ENCODE assay signal across 21 cellular contexts in the genomic region with DNA sequence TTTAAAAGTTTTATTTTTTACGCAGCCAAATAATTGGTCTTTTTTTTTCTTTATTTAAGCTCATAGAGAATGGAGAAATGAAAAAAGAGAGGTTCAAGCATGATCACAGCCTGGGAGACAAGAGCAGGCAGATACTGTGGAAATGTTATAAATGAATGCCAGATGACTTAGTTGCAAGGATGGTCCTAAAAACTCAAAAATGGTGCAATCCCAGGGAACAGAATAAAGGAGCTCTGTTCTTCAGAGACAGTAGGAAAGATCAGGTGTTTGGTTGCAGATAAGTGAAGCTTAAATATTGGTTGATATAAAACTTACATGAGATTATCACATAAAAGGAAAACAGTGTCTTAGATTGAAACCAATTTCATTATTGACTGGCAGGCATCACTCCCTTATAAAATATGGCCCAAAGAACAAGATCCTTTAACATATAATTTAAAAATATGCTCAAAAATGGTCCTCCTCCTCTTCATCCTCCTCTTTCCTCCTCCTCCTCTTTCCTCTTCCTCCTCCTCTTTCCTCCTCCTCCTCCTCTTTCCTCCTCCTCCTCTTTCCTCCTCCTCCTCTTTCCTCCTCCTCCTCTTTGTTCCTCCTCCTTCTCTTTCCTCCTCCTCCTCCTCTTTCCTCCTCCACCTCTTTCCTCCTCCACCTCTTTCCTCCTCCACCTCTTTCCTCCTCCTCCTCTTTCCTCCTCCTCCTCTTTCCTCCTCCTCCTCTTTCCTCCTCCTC. TPM values are rescaled to one million over a fixed set of nuclear protein-coding genes. Genes with fewer than 3 reads are reported as not detected.
DNase-seq lines count a peak whose midpoint lies in the region; ATAC-seq and TF ChIP-seq lines count a peak whose summit lies in the region.
"Had no signal": no experiment of that assay in that cellular context is flagged by ENCODE, and none has a peak within 500 bp of the region (broad histone marks: within the 10 kb centered on the region; RNA-seq: fewer than 3 reads in every experiment).

No MANE protein-coding gene starts in this region.

- H3K36me3 Mint-ChIP-seq in T-helper 17 cell (ENCODE audit: low read depth): no peaks in the 10 kb centered on the region
- H3K36me3 Mint-ChIP-seq: CD14-positive monocyte; CD4-positive, alpha-beta memory T cell had no signal

- BruUV-seq in mammary epithelial cell (replicated peaks; lab: Mats Ljungman, UMichigan): no TSS peak

- no peaks in the 10 kb centered on the region for H3K27me3 Mint-ChIP-seq in T-helper 17 cell
- H3K27me3 Mint-ChIP-seq: CD4-positive, alpha-beta memory T cell had no signal

- CTCF ChIA-PET in mammary epithelial cell (lab: Charles Lee; ENCODE audit: low non-redundant PET) (no interaction called here), GM10248 (lab: Yijun Ruan, JAX) (interaction anchor here (0.7 to 1.4 kb wide), 2 partner anchors 11 to 378 kb away, joined by 3 to 4 read pairs; no protein-coding TSS in a partner anchor)

- WGBS in mammary epithelial cell (ENCODE audit: low coverage, missing lambda C conversion rate): 100% methylated on average over 1 of the region's 1 CpG

- H3K9ac ChIP-seq in mammary epithelial cell (ENCODE audit: insufficient read depth, low read length): no peak overlapping the region
- H3K9ac ChIP-seq: BLaER1 had no signal

- H3K27ac ChIP-seq in mammary epithelial cell (ENCODE audit: insufficient read depth, low read depth, low read length) (no peak overlapping the region), breast epithelium (no peak overlapping the region), osteoblast (ENCODE audit: low read depth, low read length) (no peak overlapping the region)
- H3K27ac ChIP-seq: 22Rv1, A549, BLaER1, HL-60 had no signal

- no peak for TF ChIP-seq POLR2A in breast epithelium (IDR thresholded peaks at IDR 0.05)

- dilution Hi-C loops in mammary epithelial cell (cut with HindIII; ENCODE audit: low sequenced_read_pairs): no loop called here

- no peaks in the 10 kb centered on the region for H3K79me2 ChIP-seq in mammary epithelial cell (ENCODE audit: insufficient read depth, low read length)
- H3K79me2 ChIP-seq in osteoblast (ENCODE audit: insufficient read depth, low read length): no peaks in the 10 kb centered on the region

- no peaks in the 10 kb centered on the region for H3K4me1 ChIP-seq in mammary epithelial cell (ENCODE audit: insufficient read depth, low read length)
- no peaks in the 10 kb centered on the region for H3K4me1 ChIP-seq in breast epithelium
- H3K4me1 ChIP-seq in osteoblast (ENCODE audit: insufficient read depth, low read length): peaks cover 13% of the 10 kb centered on the region

- no peak overlapping the region for H3K4me3 Mint-ChIP-seq in T-helper 17 cell
- H3K4me3 Mint-ChIP-seq: CD14-positive monocyte; CD4-positive, alpha-beta memory T cell; H9 had no signal

- peak overlapping the region; percentile 62 for H2AFZ ChIP-seq in mammary epithelial cell (ENCODE audit: low read depth, low read length)
- peak overlapping the region; percentile 29 for H2AFZ ChIP-seq in osteoblast (ENCODE audit: low read length)

- TF ChIP-seq CTCF in mammary epithelial cell (conservative IDR thresholded peaks at IDR 0.05 in 1 of 2, IDR thresholded peaks at IDR 0.05 in 1 of 2; ENCODE audit: extremely low read depth in 1 of 2, insufficient read depth in 1 of 2, low read depth in 1 of 2, low read length in 2 of 2) (no peak), breast epithelium (IDR thresholded peaks at IDR 0.05) (no peak), fibroblast of mammary gland (conservative IDR thresholded peaks at IDR 0.05; ENCODE audit: control insufficient read depth, insufficient read depth, low read depth, low read length) (no peak), osteoblast (IDR thresholded peaks at IDR 0.05; ENCODE audit: extremely low read depth, low read depth, low read length) (no peak), GM10248 (IDR thresholded peaks at IDR 0.05; ENCODE audit: control extremely low read depth, extremely low read depth, low read depth, missing control alignments) (no peak)

- H3K4me2 ChIP-seq in mammary epithelial cell (ENCODE audit: insufficient read depth, low read depth, low read length) (no peak overlapping the region), osteoblast (ENCODE audit: insufficient read depth, low read length) (no peak overlapping the region)
- H3K4me2 ChIP-seq: A549, BLaER1 had no signal

- H4K20me1 ChIP-seq in mammary epithelial cell (ENCODE audit: insufficient read depth, low read length) (no peaks in the 10 kb centered on the region), osteoblast (ENCODE audit: insufficient read depth, low read length) (no peaks in the 10 kb centered on the region)
- H4K20me1 ChIP-seq: BLaER1 had no signal

- no peak overlapping the region for H3K4me3 ChIP-seq in mammary epithelial cell (replicated peaks in 1 of 3; ENCODE audit: insufficient read depth in 1 of 3, low read depth in 2 of 3, low read length in 3 of 3)
- no peak overlapping the region for H3K4me3 ChIP-seq in breast epithelium
- H3K4me3 ChIP-seq in fibroblast of mammary gland (ENCODE audit: control insufficient read depth, low read depth, low read length): no peak overlapping the region
- H3K4me3 ChIP-seq in osteoblast (ENCODE audit: insufficient read depth, low read length): no peak overlapping the region
- H3K4me3 ChIP-seq: A549, BLaER1 had no signal

- DNase-seq in mammary epithelial cell: peak; percentile 14
- no peak for DNase-seq in breast epithelium (ENCODE audit: low spot score in 2 of 2)
- DNase-seq in SK-MEL-5 (ENCODE audit: low read depth, low spot score): peak; percentile 52
- DNase-seq in fibroblast of mammary gland (ENCODE audit: low read depth): peak; percentile 18
- no peak for DNase-seq in osteoblast (ENCODE audit: insufficient read length, low spot score, missing footprints)
- no peak for DNase-seq in GF-D8 (lab: John Stamatoyannopoulos, UW)
- no peak for DNase-seq in T-helper 17 cell
- DNase-seq in GM10248 (ENCODE audit: extremely low spot score): no peak
- DNase-seq: CD4-positive, alpha-beta memory T cell; DMS153; DMS79; GDM1; H9 had no signal

- intact Hi-C loops in mammary epithelial cell (cut with micrococcal nuclease) (no loop called here), breast epithelium (cut with DNase I; ENCODE audit: low total_unique reads) (no loop called here)

- no peaks in the 10 kb centered on the region for H3K27me3 ChIP-seq in mammary epithelial cell (ENCODE audit: insufficient read depth, low read length)
- H3K27me3 ChIP-seq in breast epithelium: no peaks in the 10 kb centered on the region
- H3K27me3 ChIP-seq in osteoblast (ENCODE audit: insufficient read depth, low read length): no peaks in the 10 kb centered on the region
- H3K27me3 ChIP-seq: BLaER1 had no signal

- no peaks in the 10 kb centered on the region for H3K4me1 Mint-ChIP-seq in T-helper 17 cell
- H3K4me1 Mint-ChIP-seq: CD4-positive, alpha-beta memory T cell had no signal

- H3K27ac Mint-ChIP-seq in T-helper 17 cell: no peak overlapping the region
- H3K27ac Mint-ChIP-seq: CD14-positive monocyte; CD4-positive, alpha-beta memory T cell; H9 had no signal

- ATAC-seq in T-helper 17 cell: no peak
- ATAC-seq: A549 had no signal

- H3K9me3 ChIP-seq in mammary epithelial cell (replicated peaks; ENCODE audit: insufficient read depth, low read length) (no peaks in the 10 kb centered on the region), breast epithelium (no peaks in the 10 kb centered on the region), osteoblast (ENCODE audit: low read depth, low read length) (no peaks in the 10 kb centered on the region), T-helper 17 cell (ENCODE audit: control insufficient read depth, low read length, poor library complexity, severe bottlenecking) (no peaks in the 10 kb centered on the region)
- H3K9me3 ChIP-seq: A549, BLaER1 had no signal

- POLR2A ChIA-PET in GM10248 (lab: Yijun Ruan, JAX): no interaction called here

- H3K36me3 ChIP-seq in mammary epithelial cell (ENCODE audit: insufficient read depth, low read length) (no peaks in the 10 kb centered on the region), breast epithelium (no peaks in the 10 kb centered on the region), osteoblast (ENCODE audit: insufficient read depth, low read length) (no peaks in the 10 kb centered on the region)
- H3K36me3 ChIP-seq: BLaER1 had no signal

- in situ Hi-C loops in mammary epithelial cell (cut with MboI; ENCODE audit: low sequenced_read_pairs in 2 of 2): no loop called here
- in situ Hi-C loops in SK-MEL-5 (cut with HindIII; ENCODE audit: low pct_unique_long_range_greater_than_20kb, low sequenced_read_pairs): no loop called here

RNA-seq across cellular contexts. Expression of a gene that starts 18.6 kb away (rescaled TPM):
- total RNA-seq in mammary epithelial cell (not detected), breast epithelium (not detected), osteoblast (not detected in 2 replicates), T-helper 17 cell (not detected)
- polyA plus RNA-seq in mammary epithelial cell: not detected
- not detected for polyA minus RNA-seq in mammary epithelial cell
- total RNA-seq in SK-MEL-5 (2014; rRNA removed; shearing (Covaris generic)): not detected in 2 replicates
- not detected in 2 replicates for polyA plus RNA-seq in SK-MEL-5 (2015; cell fraction: cytosol; rRNA removed)
- not detected in 2 replicates for polyA plus RNA-seq in SK-MEL-5 (2015; cell fraction: nucleus; rRNA removed)
- total RNA-seq: CD4-positive, alpha-beta memory T cell; Daoy; H1; H9; HT1080 had no signal
- polyA plus RNA-seq: A549; CD14-positive monocyte; CD4-positive, alpha-beta memory T cell; H1 had no signal

Comparison
In these comparisons a context has a peak if more than half of its experiments do, and no peak if none do; other contexts are left out.
1. DNase-seq: peak in mammary epithelial cell (single experiment), SK-MEL-5 (single experiment) and fibroblast of mammary gland (single experiment); none in breast epithelium (0 of 2), osteoblast (single experiment), GF-D8 (single experiment), T-helper 17 cell (0 of 3) and GM10248 (single experiment).